In the genomic region with DNA sequence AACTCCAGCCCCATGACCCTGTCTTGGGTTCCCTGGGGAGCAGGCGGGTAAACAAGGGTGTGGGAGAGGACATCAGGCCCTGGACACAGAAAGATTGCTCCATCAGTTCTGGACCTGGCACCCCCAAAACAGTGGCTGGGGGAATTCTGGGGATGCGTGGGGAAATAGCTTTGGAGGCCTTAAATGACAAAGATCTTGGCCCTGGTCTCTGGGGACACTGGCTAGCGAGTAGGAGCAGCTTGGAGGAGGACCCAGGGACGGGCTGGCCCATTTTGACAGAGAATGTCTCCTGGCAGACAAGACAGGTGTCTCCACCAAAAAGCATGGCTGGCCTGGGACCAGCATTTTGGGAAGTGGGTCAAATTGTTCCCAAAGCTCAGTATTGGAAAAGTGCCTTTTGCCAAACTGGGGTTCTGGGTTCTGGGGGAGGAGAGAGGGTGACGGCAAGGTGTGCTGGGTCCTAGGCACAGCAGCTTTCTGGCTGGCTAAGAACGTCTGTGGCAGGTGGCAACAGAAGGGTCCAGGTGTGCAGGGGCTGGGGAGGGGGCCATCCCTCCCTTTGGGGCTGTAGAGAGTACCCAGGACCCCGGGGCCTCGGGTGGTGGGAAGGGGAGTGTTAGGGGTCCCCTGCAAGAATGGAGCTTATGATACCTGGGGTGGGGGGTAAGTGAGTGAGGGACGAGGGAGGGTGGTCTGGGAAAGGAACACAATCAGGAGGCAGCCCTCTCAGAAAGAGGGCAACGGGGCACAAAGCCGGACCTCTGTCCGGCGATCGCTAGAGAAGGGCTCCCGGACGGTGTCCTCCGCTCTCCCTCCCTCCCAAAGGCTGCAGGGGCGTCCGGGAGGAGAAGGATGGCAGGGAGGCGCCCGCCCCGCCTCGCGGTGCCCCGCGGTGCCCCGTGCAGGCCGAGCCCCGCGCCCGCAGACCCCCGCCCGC, we compare ENCODE assay signal across 8 cellular contexts. TPM values are rescaled to one million over a fixed set of nuclear protein-coding genes. Genes with fewer than 3 reads are reported as not detected.
DNase-seq lines count a peak whose midpoint lies in the region; FAIRE-seq and TF ChIP-seq lines count a peak whose summit lies in the region.

No MANE protein-coding gene starts in this region.

- H3K9ac ChIP-seq in OCI-LY1 (ENCODE audit: low read length) (peak overlapping the region; percentile 49), parathyroid adenoma (no peak overlapping the region)

- no peaks in the 10 kb centered on the region for H3K9me2 ChIP-seq in OCI-LY1 (ENCODE audit: low read depth, low read length)

- DNase-seq in T-helper 2 cell treated with Interferon-gamma antibody and Interleukin-4, amounts not matched to agents 5 μg/mL and 100 μg/mL, for 36 hours (ENCODE audit: low spot score) = no peak
- no peak for DNase-seq in T-helper 2 cell
- no peak for DNase-seq in frontal cortex (ENCODE audit: low spot score in 2 of 2)
- no peak for DNase-seq in NCI-H1417 treated with DMSO at 0.1 percent for 48 hours (lab: John Stamatoyannopoulos, UW)
- no peak for DNase-seq in NOMO-1 treated with dmso at 0.1 percent for 144 hours (lab: John Stamatoyannopoulos, UW; ENCODE audit: unreplicated experiment)

- no peaks in the 10 kb centered on the region for H4K20me1 ChIP-seq in OCI-LY1 (ENCODE audit: insufficient read depth, low read length)

- H3K4me3 ChIP-seq in OCI-LY1 (ENCODE audit: low read depth, low read length, poor library complexity, severe bottlenecking) (peak overlapping the region; percentile 72), esophagus (ENCODE audit: low read depth in 1 of 2, low read length in 2 of 2) (peak overlapping the region; percentile 55 to 75), parathyroid adenoma (ENCODE audit: low read depth, low read length) (peak overlapping the region; percentile 36)

- H3K4me2 ChIP-seq in OCI-LY1 (ENCODE audit: low read length) = peak overlapping the region; percentile 72
- H3K4me2 ChIP-seq in parathyroid adenoma (ENCODE audit: low read length) = peak overlapping the region; percentile 63

- H3K4me3 Mint-ChIP-seq in T-helper 2 cell treated with Interferon-gamma antibody and Interleukin-4, amounts not matched to agents 5 μg/mL and 100 μg/mL, for 36 hours = peak overlapping the region; percentile 81

- H3K79me2 ChIP-seq in OCI-LY1 (ENCODE audit: insufficient read depth, low read length) = peaks cover 4% of the 10 kb centered on the region; the same call in 1 of the 2 replicates
- H3K79me2 ChIP-seq in parathyroid adenoma = no peaks in the 10 kb centered on the region

- no peak overlapping the region for H2AFZ ChIP-seq in OCI-LY1 (ENCODE audit: low read length)
- H2AFZ ChIP-seq in parathyroid adenoma = peak overlapping the region; percentile 23

- peaks cover 42% of the 10 kb centered on the region for H3K27me3 Mint-ChIP-seq in T-helper 2 cell treated with Interferon-gamma antibody and Interleukin-4, amounts not matched to agents 5 μg/mL and 100 μg/mL, for 36 hours (ENCODE audit: low read depth)

- no peak for FAIRE-seq in frontal cortex (lab: Jason Lieb, UNC)

- H3K36me3 ChIP-seq in OCI-LY1 (ENCODE audit: insufficient read depth, low read length) = no peaks in the 10 kb centered on the region
- H3K36me3 ChIP-seq in esophagus (ENCODE audit: control insufficient read depth in 2 of 2, insufficient read depth in 2 of 2, low read length in 1 of 2) = no peaks in the 10 kb centered on the region
- H3K36me3 ChIP-seq in parathyroid adenoma (ENCODE audit: control insufficient read depth, insufficient read depth, low read length) = no peaks in the 10 kb centered on the region

- no peaks in the 10 kb centered on the region for H3K9me3 ChIP-seq in OCI-LY1 (ENCODE audit: low read length)
- no peaks in the 10 kb centered on the region for H3K9me3 ChIP-seq in esophagus (ENCODE audit: control insufficient read depth in 2 of 2, insufficient read depth in 1 of 2, low read depth in 1 of 2, low read length in 1 of 2)
- H3K9me3 ChIP-seq in parathyroid adenoma (ENCODE audit: control insufficient read depth, low read length) = no peaks in the 10 kb centered on the region

- H3K36me3 Mint-ChIP-seq in T-helper 2 cell treated with Interferon-gamma antibody and Interleukin-4, amounts not matched to agents 5 μg/mL and 100 μg/mL, for 36 hours (ENCODE audit: low read depth) = no peaks in the 10 kb centered on the region

- H3K27ac Mint-ChIP-seq in T-helper 2 cell treated with Interferon-gamma antibody and Interleukin-4, amounts not matched to agents 5 μg/mL and 100 μg/mL, for 36 hours = peak overlapping the region; percentile 34

- peak overlapping the region; percentile 77 for H3K27ac ChIP-seq in OCI-LY1 (ENCODE audit: low read depth, low read length, poor library complexity, severe bottlenecking)
- peak overlapping the region in 1 of 2 donors; percentile 65 for H3K27ac ChIP-seq in esophagus (ENCODE audit: low read depth in 2 of 2, low read length in 1 of 2)
- H3K27ac ChIP-seq in parathyroid adenoma = no peak overlapping the region

- H3K4me1 Mint-ChIP-seq in T-helper 2 cell treated with Interferon-gamma antibody and Interleukin-4, amounts not matched to agents 5 μg/mL and 100 μg/mL, for 36 hours (ENCODE audit: low read depth) = peaks cover 24% of the 10 kb centered on the region

- H3K27me3 ChIP-seq in OCI-LY1 (ENCODE audit: insufficient read depth, low read length) (no peaks in the 10 kb centered on the region), esophagus (ENCODE audit: control insufficient read depth in 1 of 2, insufficient read depth in 2 of 2, low read length in 2 of 2) (no peaks in the 10 kb centered on the region), parathyroid adenoma (ENCODE audit: control insufficient read depth, insufficient read depth, low read length) (no peaks in the 10 kb centered on the region)

- H3K9me3 Mint-ChIP-seq in T-helper 2 cell treated with Interferon-gamma antibody and Interleukin-4, amounts not matched to agents 5 μg/mL and 100 μg/mL, for 36 hours = no peaks in the 10 kb centered on the region

- H3K4me1 ChIP-seq in OCI-LY1 (ENCODE audit: insufficient read depth, low read length, severe bottlenecking) = peaks cover 61% of the 10 kb centered on the region
- peaks cover 3 to 13% of the 10 kb centered on the region in 2 donors for H3K4me1 ChIP-seq in esophagus (ENCODE audit: control insufficient read depth in 2 of 2, insufficient read depth in 2 of 2, low read length in 1 of 2)
- H3K4me1 ChIP-seq in parathyroid adenoma = peaks cover 3% of the 10 kb centered on the region

- WGBS in esophagus, 2 donors = 9 to 14% methylated on average over 21 to 33 of the region's 33 CpGs

- TF ChIP-seq CTCF in OCI-LY1 (IDR thresholded peaks at IDR 0.05; ENCODE audit: low read length) (no peak), parathyroid adenoma (IDR thresholded peaks at IDR 0.05) (no peak)

- no peaks in the 10 kb centered on the region for H3F3A ChIP-seq in OCI-LY1 (ENCODE audit: insufficient read depth, low read length)

RNA-seq across cellular contexts. Expression of a gene that starts 0.6 kb away (rescaled TPM):
- 1 to 10 TPM in 1 of 2 donors, under 1 TPM in 1; 0.47 to 1.0 TPM for polyA plus RNA-seq in esophagus
- total RNA-seq in frontal cortex = 227 TPM
